In the genomic region with DNA sequence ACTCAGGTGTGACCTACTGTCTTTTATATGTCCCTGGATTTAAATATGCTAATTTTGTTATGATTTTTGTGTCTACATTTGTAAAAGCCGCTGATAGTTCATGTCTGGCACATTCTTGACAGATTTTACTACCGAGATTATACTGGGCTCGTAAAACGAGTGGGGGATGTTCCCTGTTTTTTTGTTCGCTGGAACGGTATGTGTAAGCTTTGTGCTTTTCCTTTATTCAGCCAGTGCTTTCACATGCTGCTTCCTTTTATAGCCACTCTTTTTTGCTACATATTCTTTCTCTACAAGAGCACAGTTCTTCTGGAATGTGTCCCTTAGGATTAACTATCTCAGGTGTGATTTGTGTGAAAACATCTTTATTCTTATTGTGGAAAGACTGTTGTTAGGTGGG, we compare ENCODE assay signal across 18 cellular contexts. TPM values are rescaled to one million over a fixed set of nuclear protein-coding genes. Genes with fewer than 3 reads are reported as not detected.
DNase-seq lines count a peak whose midpoint lies in the region; ATAC-seq, FAIRE-seq and TF ChIP-seq lines count a peak whose summit lies in the region.
"Had no signal": no experiment of that assay in that cellular context is flagged by ENCODE, and none has a peak within 500 bp of the region (broad histone marks: within the 10 kb centered on the region; RNA-seq: fewer than 3 reads in every experiment).

No MANE protein-coding gene starts in this region.

- no peaks in the 10 kb centered on the region for H3K9me3 ChIP-seq in K562 (replicated peaks; ENCODE audit: control insufficient read depth, insufficient read depth, low read depth, low read length)
- no peaks in the 10 kb centered on the region for H3K9me3 ChIP-seq in muscle layer of colon (ENCODE audit: low read length)
- H3K9me3 ChIP-seq in vagina, result no peaks in the 10 kb centered on the region
- H3K9me3 ChIP-seq: SK-N-SH had no signal

- DNase-seq in HEK293T (ENCODE audit: extremely low spot score), result peak; percentile 50
- no peak for DNase-seq in K562 (ENCODE audit: extremely low read depth in 1 of 4, low spot score in 3 of 4)
- DNase-seq in vagina (ENCODE audit: extremely low spot score in 2 of 2), result no peak
- no peak for DNase-seq in activated CD8-positive, alpha-beta memory T cell treated with anti-CD3 and anti-CD28 coated beads, Interleukin-2, amount 10 ng/mL, durations not matched to agents 7 days and 5 days
- no peak for DNase-seq in T-helper 9 cell
- DNase-seq: ACHN; AML-193; CD4-positive, alpha-beta T cell; H9; KBM-7; NCI-H1048; NCI-H1436 treated with DMSO at 0.1 percent for 48 hours; NCI-H510A treated with DMSO at 0.1 percent for 48 hours; Right ventricle myocardium superior; SK-N-SH had no signal

- intact Hi-C loops in K562 (cut with micrococcal nuclease), result no loop called here
- intact Hi-C loops in vagina (cut with DNase I), result no loop called here

- no peak overlapping the region for H3K9ac ChIP-seq in K562 (ENCODE audit: insufficient read depth in 1 of 2, low read depth in 2 of 2, low read length in 2 of 2)
- H3K9ac ChIP-seq in muscle layer of colon (ENCODE audit: low read length), result no peak overlapping the region
- H3K9ac ChIP-seq: SK-N-SH had no signal

- no peak overlapping the region for H3K4me2 ChIP-seq in K562 (ENCODE audit: insufficient read depth, low read length)
- H3K4me2 ChIP-seq: SK-N-SH had no signal

- CTCF ChIA-PET in HEK293T (lab: Yijun Ruan, JAX), result interaction anchor here (1.0 to 3.8 kb wide), 3 partner anchors 9 to 19 kb away, joined by 3 to 24 read pairs (median 5); no protein-coding TSS in a partner anchor
- CTCF ChIA-PET in K562 (lab: Yijun Ruan, JAX; ENCODE audit: low intra/inter-chr PET ratio), result no interaction called here
- CTCF ChIA-PET in activated CD8-positive, alpha-beta memory T cell treated with anti-CD3 and anti-CD28 coated beads, Interleukin-2, amount 10 ng/mL, durations not matched to agents 7 days and 5 days (lab: Charles Lee), result interaction anchor here (1.0 to 4.9 kb wide), 6 partner anchors 8 to 171 kb away, joined by 3 to 21 read pairs (median 4); no protein-coding TSS in a partner anchor

- H3K27me3 Mint-ChIP-seq in activated CD8-positive, alpha-beta memory T cell treated with anti-CD3 and anti-CD28 coated beads, Interleukin-2, amount 10 ng/mL, durations not matched to agents 7 days and 5 days, result no peaks in the 10 kb centered on the region
- H3K27me3 Mint-ChIP-seq: CD4-positive, alpha-beta T cell had no signal

- H2AFZ ChIP-seq in K562 (ENCODE audit: low read depth, low read length), result no peak overlapping the region

- FAIRE-seq in K562 (lab: Jason Lieb, UNC), result peak; percentile 55
- FAIRE-seq: RCC 7860 had no signal

- H3K4me3 Mint-ChIP-seq in activated CD8-positive, alpha-beta memory T cell treated with anti-CD3 and anti-CD28 coated beads, Interleukin-2, amount 10 ng/mL, durations not matched to agents 7 days and 5 days, result no peak overlapping the region
- H3K4me3 Mint-ChIP-seq: CD4-positive, alpha-beta T cell; H9 had no signal

- no peaks in the 10 kb centered on the region for H3K9me1 ChIP-seq in K562 (ENCODE audit: control insufficient read depth, insufficient read depth, low read length)

- 26% methylated on average over 6 of the region's 6 CpGs for WGBS in K562 (ENCODE audit: insufficient coverage, low coverage, missing lambda C conversion rate)

- TF ChIP-seq EP300 in K562 (IDR thresholded peaks at IDR 0.05; ENCODE audit: low read length), result no peak

- BruUV-seq in K562 (replicated peaks; lab: Mats Ljungman, UMichigan), result no TSS peak

- H3K4me1 Mint-ChIP-seq in activated CD8-positive, alpha-beta memory T cell treated with anti-CD3 and anti-CD28 coated beads, Interleukin-2, amount 10 ng/mL, durations not matched to agents 7 days and 5 days, result peaks cover 9% of the 10 kb centered on the region

- no peak for TF ChIP-seq RAD21 in K562 (CRISPR knock-in tag; conservative IDR thresholded peaks at IDR 0.05 in 1 of 2, IDR thresholded peaks at IDR 0.05 in 1 of 2)

- H3K9me3 Mint-ChIP-seq in activated CD8-positive, alpha-beta memory T cell treated with anti-CD3 and anti-CD28 coated beads, Interleukin-2, amount 10 ng/mL, durations not matched to agents 7 days and 5 days (ENCODE audit: low read depth), result no peaks in the 10 kb centered on the region
- H3K9me3 Mint-ChIP-seq: CD4-positive, alpha-beta T cell; H9 had no signal

- H4K20me1 ChIP-seq in K562 (replicated peaks; ENCODE audit: control insufficient read depth, insufficient read depth, low read length), result no peaks in the 10 kb centered on the region

- H3K27me3 ChIP-seq in K562 (ENCODE audit: control insufficient read depth in 2 of 2, insufficient read depth in 2 of 2, low read length in 2 of 2) (no peaks in the 10 kb centered on the region; a peak in 1 of 5 replicates), muscle layer of colon (ENCODE audit: control insufficient read depth in 1 of 2, insufficient read depth in 2 of 2, low read length in 2 of 2) (no peaks in the 10 kb centered on the region), vagina (no peaks in the 10 kb centered on the region)

- H3K27ac Mint-ChIP-seq in activated CD8-positive, alpha-beta memory T cell treated with anti-CD3 and anti-CD28 coated beads, Interleukin-2, amount 10 ng/mL, durations not matched to agents 7 days and 5 days, result no peak overlapping the region
- H3K27ac Mint-ChIP-seq: CD4-positive, alpha-beta T cell had no signal

- H3K36me3 ChIP-seq in K562 (ENCODE audit: control insufficient read depth, insufficient read depth, low read length), result no peaks in the 10 kb centered on the region
- H3K36me3 ChIP-seq in muscle layer of colon (ENCODE audit: insufficient read depth, low read length), result no peaks in the 10 kb centered on the region
- no peaks in the 10 kb centered on the region for H3K36me3 ChIP-seq in vagina

- no peak for ATAC-seq in K562
- no peak for ATAC-seq in HG02798 (IDR thresholded peaks at IDR 0.05; ENCODE audit: poor library complexity, unreplicated experiment)
- no peak for ATAC-seq in activated CD8-positive, alpha-beta memory T cell treated with anti-CD3 and anti-CD28 coated beads, Interleukin-2, amount 10 ng/mL, durations not matched to agents 7 days and 5 days

- POLR2A ChIA-PET in HEK293T (lab: Yijun Ruan, JAX), result interaction anchor here (0.7 to 1.0 kb wide), 3 partner anchors 47 to 320 kb away, joined by 3 read pairs; a partner anchor contains a TSS
- POLR2A ChIA-PET in K562 (lab: Yijun Ruan, JAX), result interaction anchor here (0.8 to 1.8 kb wide), 5 partner anchors 9 to 18 kb away, joined by 4 to 6 read pairs (median 4); no protein-coding TSS in a partner anchor

- H3K79me2 ChIP-seq in K562 (ENCODE audit: control insufficient read depth, insufficient read depth, low read length), result no peaks in the 10 kb centered on the region

- H3K27ac ChIP-seq in K562 (ENCODE audit: extremely low read depth, low read depth, low read length) (no peak overlapping the region), muscle layer of colon (ENCODE audit: low read depth, low read length) (peak overlapping the region; percentile 28), vagina (peak overlapping the region; percentile 73)

- no peak overlapping the region for H3K4me3 ChIP-seq in K562
- H3K4me3 ChIP-seq in muscle layer of colon (ENCODE audit: low read depth in 1 of 2, low read length in 2 of 2), result peak overlapping the region in 1 of 2 donors; percentile 12
- H3K4me3 ChIP-seq in vagina, result no peak overlapping the region

- no peaks in the 10 kb centered on the region; a peak in 1 of 5 replicates for H3K4me1 ChIP-seq in K562 (replicated peaks in 1 of 2; ENCODE audit: control insufficient read depth in 2 of 2, insufficient read depth in 2 of 2, low read length in 2 of 2)
- peaks cover 49% of the 10 kb centered on the region for H3K4me1 ChIP-seq in muscle layer of colon (ENCODE audit: insufficient read depth, low read length)
- H3K4me1 ChIP-seq in vagina, result peaks cover 18% of the 10 kb centered on the region

- no peak for TF ChIP-seq CTCF in K562 (IDR thresholded peaks at IDR 0.05 in 2 of 3, conservative IDR thresholded peaks at IDR 0.05 in 1 of 3; ENCODE audit: insufficient read depth in 2 of 3, low read depth in 1 of 3, low read length in 3 of 3)
- no peak for TF ChIP-seq CTCF in vagina (IDR thresholded peaks at IDR 0.05)

- in situ Hi-C loops in K562 (cut with MboI), result no loop called here

- peaks cover 2% of the 10 kb centered on the region for H3K36me3 Mint-ChIP-seq in activated CD8-positive, alpha-beta memory T cell treated with anti-CD3 and anti-CD28 coated beads, Interleukin-2, amount 10 ng/mL, durations not matched to agents 7 days and 5 days

- no peak for TF ChIP-seq POLR2A in K562 (conservative IDR thresholded peaks at IDR 0.05)
- no peak for TF ChIP-seq POLR2A in vagina (IDR thresholded peaks at IDR 0.05)

RNA-seq across cellular contexts. Expression of a gene that starts 46.6 kb away (rescaled TPM):
- 40.2 and 48.3 TPM in 2 replicates for total RNA-seq in K562 (2011; cell fraction: chromatin; rRNA removed; ENCODE audit: low replicate concordance)
- total RNA-seq in K562 (2011; cell fraction: nucleolus; rRNA removed), result 29.0 and 30.4 TPM in 2 replicates
- 24.6 and 33.4 TPM in 2 replicates for total RNA-seq in K562 (2011; cell fraction: nucleoplasm; rRNA removed)
- total RNA-seq in K562 (2014; rRNA removed) (7.7 and 9.1 TPM in 2 replicates), K562 (2014; rRNA removed; fragmentation: Illumina TruSeq; extraction: Trizol) (8.3 TPM in 2 replicates), K562 (2015; rRNA removed; fragmentation: Illumina TruSeq; extraction: Trizol) (6.4 and 7.1 TPM in 2 replicates), K562 (2021) (12.0 and 16.0 TPM in 2 replicates), vagina (19.6 TPM)
- polyA plus RNA-seq in K562 (2011; rRNA removed) (8.4 and 11.8 TPM in 2 replicates), K562 (2014; fragmentation: Illumina TruSeq; extraction: Trizol) (7.3 and 9.2 TPM in 2 replicates), K562 (2014; fragmentation: Nextera tagmentation; extraction: Ambion mirVana) (1 to 10 TPM; 7.1 to 8.1 TPM), K562 (2014; rRNA removed) (6.7 and 12.8 TPM in 2 replicates)
- 6.6 and 7.4 TPM in 2 replicates for polyA plus RNA-seq in K562 (2011; cell fraction: cytosol; rRNA removed)
- 15.0 and 23.8 TPM in 2 replicates for polyA plus RNA-seq in K562 (2011; cell fraction: nucleus; rRNA removed)
- polyA plus RNA-seq in K562 (2012), result 7.5 and 8.1 TPM in 2 replicates
- polyA minus RNA-seq in K562 (2011; rRNA and poly(A)+ RNA removed), result 10.4 and 16.9 TPM in 2 replicates
- 12.7 and 15.3 TPM in 2 replicates for polyA minus RNA-seq in K562 (2011; cell fraction: cytosol; rRNA and poly(A)+ RNA removed)
- 13.3 and 18.3 TPM in 2 replicates for polyA minus RNA-seq in K562 (2011; cell fraction: nucleus; rRNA and poly(A)+ RNA removed)
- 10 to 100 TPM; 29.4 to 38.3 TPM for total RNA-seq in activated CD8-positive, alpha-beta memory T cell treated with anti-CD3 and anti-CD28 coated beads, Interleukin-2, amount 10 ng/mL, durations not matched to agents 7 days and 5 days
